ENCODE assay signal across 25 cellular contexts in genomic region chr5:134534726-134535110, GRCh38. TPM values are rescaled to one million over a fixed set of nuclear protein-coding genes. Genes with fewer than 3 reads are reported as not detected.
DNase-seq lines count a peak whose midpoint lies in the region; ATAC-seq and TF ChIP-seq lines count a peak whose summit lies in the region.
"Had no signal": no experiment of that assay in that cellular context is flagged by ENCODE, and none has a peak within 500 bp of the region (broad histone marks: within the 10 kb centered on the region; RNA-seq: fewer than 3 reads in every experiment).

No MANE protein-coding gene starts in this region.

- H3K36me3 Mint-ChIP-seq in GM23338 (ENCODE audit: low read depth) (peaks cover 38% of the 10 kb centered on the region), activated B cell treated with CpG ODN at 0.5 μM for 24 hours (ENCODE audit: low read depth) (peaks cover 68% of the 10 kb centered on the region)
- peaks cover 0 to 20% (median 16%) of the 10 kb centered on the region in 5 donors for H3K36me3 Mint-ChIP-seq in naive thymus-derived CD4-positive, alpha-beta T cell

- no peak overlapping the region for H2AFZ ChIP-seq in GM23338

- peaks cover 12% of the 10 kb centered on the region; the same call in 1 of the 2 replicates for H3F3A ChIP-seq in GM23338 (replicated peaks; ENCODE audit: low read depth)

- H3K36me3 ChIP-seq in GM23338 (ENCODE audit: insufficient read depth) = peaks cover 14% of the 10 kb centered on the region; the same call in 1 of the 2 replicates
- peaks cover 6 to 49% (median 12%) of the 10 kb centered on the region in 3 experiments for H3K36me3 ChIP-seq in naive thymus-derived CD4-positive, alpha-beta T cell (ENCODE audit: control insufficient read depth in 2 of 3, insufficient read depth in 3 of 3, low read length in 3 of 3)
- H3K36me3 ChIP-seq in esophagus muscularis mucosa = peaks cover 42 to 51% (median 44%) of the 10 kb centered on the region in 4 donors

- no peaks in the 10 kb centered on the region for H3K9me3 ChIP-seq in naive thymus-derived CD4-positive, alpha-beta T cell (ENCODE audit: control insufficient read depth in 2 of 3, low read length in 3 of 3)
- no peaks in the 10 kb centered on the region for H3K9me3 ChIP-seq in esophagus muscularis mucosa
- H3K9me3 ChIP-seq: gastrocnemius medialis, prostate gland had no signal

- POLR2A ChIA-PET in activated B cell treated with CpG ODN at 0.5 μM for 24 hours (lab: Charles Lee) = interaction anchor here (0.7 to 16.8 kb wide), 3 partner anchors 9 to 157 kb away, joined by 6 to 763 read pairs (median 18); partner anchors contain the start of gene JADE2
- POLR2A ChIA-PET in naive thymus-derived CD4-positive, alpha-beta T cell (lab: Charles Lee) = no interaction called here

- intact Hi-C loops in activated B cell treated with CpG ODN at 0.5 μM for 24 hours (cut with micrococcal nuclease) = no loop called here
- intact Hi-C loops in naive thymus-derived CD4-positive, alpha-beta T cell (cut with micrococcal nuclease) = loop anchor here in 1 of 2 donors (2.0 kb wide), 1 partner anchor 14 kb away; no protein-coding TSS in a partner anchor
- intact Hi-C loops in esophagus muscularis mucosa (cut with DNase I) = no loop called here

- H4K20me1 ChIP-seq in GM23338 (replicated peaks; ENCODE audit: insufficient read depth) = no peaks in the 10 kb centered on the region; the same call in 1 of the 2 replicates

- H3K79me2 ChIP-seq in GM23338 (replicated peaks; ENCODE audit: insufficient read depth) = peaks cover 79% of the 10 kb centered on the region

- no peak overlapping the region for H3K4me3 Mint-ChIP-seq in GM23338
- H3K4me3 Mint-ChIP-seq in activated B cell treated with CpG ODN at 0.5 μM for 24 hours = peak overlapping the region; percentile 3
- peak overlapping the region in 1 of 10 donors; percentile 91 for H3K4me3 Mint-ChIP-seq in naive thymus-derived CD4-positive, alpha-beta T cell
- H3K4me3 Mint-ChIP-seq: activated T-helper 1 cell treated with anti-CD3 and anti-CD28 coated beads, Interleukin-12 subunit alpha, Interleukin-12 subunit beta, Interleukin-2, Interleukin-4 antibody, amounts not matched to agents 30 ng/mL and 10 ng/mL and 1 ng/mL, durations not matched to agents 14 hours and 24 hours and 36 hours; neural crest cell had no signal

- no peak overlapping the region for H3K4me2 ChIP-seq in GM23338
- H3K4me2 ChIP-seq: smooth muscle cell had no signal

- 0 out of 2 replicates have a peak overlapping the region, but pooled peaks have one; percentile 50 for H3K27ac ChIP-seq in GM23338 (ENCODE audit: low read depth)
- H3K27ac ChIP-seq in naive thymus-derived CD4-positive, alpha-beta T cell (ENCODE audit: low read depth, low read length) = peak overlapping the region; percentile 15
- peak overlapping the region in 1 of 4 donors; percentile 8 for H3K27ac ChIP-seq in esophagus muscularis mucosa (replicated peaks in 1 of 4)
- H3K27ac ChIP-seq: prostate gland had no signal

- ATAC-seq in GM23338 = peak; percentile 29
- ATAC-seq in activated B cell treated with CpG ODN at 0.5 μM for 24 hours (ENCODE audit: low read depth) = no peak
- ATAC-seq in naive thymus-derived CD4-positive, alpha-beta T cell = no peak
- ATAC-seq: gastrocnemius medialis had no signal

- no peaks in the 10 kb centered on the region for H3K9me3 Mint-ChIP-seq in GM23338
- no peaks in the 10 kb centered on the region for H3K9me3 Mint-ChIP-seq in activated B cell treated with CpG ODN at 0.5 μM for 24 hours
- no peaks in the 10 kb centered on the region for H3K9me3 Mint-ChIP-seq in naive thymus-derived CD4-positive, alpha-beta T cell
- H3K9me3 Mint-ChIP-seq: activated T-helper 1 cell treated with anti-CD3 and anti-CD28 coated beads, Interleukin-12 subunit alpha, Interleukin-12 subunit beta, Interleukin-2, Interleukin-4 antibody, amounts not matched to agents 30 ng/mL and 10 ng/mL and 1 ng/mL, durations not matched to agents 14 hours and 24 hours and 36 hours; neural crest cell had no signal

- H3K4me1 Mint-ChIP-seq in GM23338 (peaks cover 66% of the 10 kb centered on the region), activated B cell treated with CpG ODN at 0.5 μM for 24 hours (peaks cover 89% of the 10 kb centered on the region)
- peaks cover 55 to 89% (median 83%) of the 10 kb centered on the region in 7 donors for H3K4me1 Mint-ChIP-seq in naive thymus-derived CD4-positive, alpha-beta T cell

- no peak for TF ChIP-seq EP300 in esophagus muscularis mucosa (IDR thresholded peaks at IDR 0.05)

- no peak for TF ChIP-seq POLR2A in esophagus muscularis mucosa (IDR thresholded peaks at IDR 0.05; ENCODE audit: low read depth)

- no peak overlapping the region for H3K4me3 ChIP-seq in GM23338
- H3K4me3 ChIP-seq in naive thymus-derived CD4-positive, alpha-beta T cell (ENCODE audit: low read length) = no peak overlapping the region
- no peak overlapping the region for H3K4me3 ChIP-seq in esophagus muscularis mucosa
- H3K4me3 ChIP-seq: dorsolateral prefrontal cortex, gastrocnemius medialis, prostate gland, smooth muscle cell had no signal

- CTCF ChIA-PET in activated B cell treated with CpG ODN at 0.5 μM for 24 hours (lab: Charles Lee) = no interaction called here
- CTCF ChIA-PET in naive thymus-derived CD4-positive, alpha-beta T cell (lab: Charles Lee) = interaction anchor here (1.1 to 1.2 kb wide), 2 partner anchors 11 to 43 kb away, joined by 3 to 4 read pairs; no protein-coding TSS in a partner anchor

- H3K4me1 ChIP-seq in GM23338 (ENCODE audit: insufficient read depth) (peaks cover 40% of the 10 kb centered on the region), esophagus muscularis mucosa (peaks cover 47 to 75% (median 65%) of the 10 kb centered on the region in 4 donors)
- H3K4me1 ChIP-seq in naive thymus-derived CD4-positive, alpha-beta T cell (ENCODE audit: control insufficient read depth in 2 of 2, insufficient read depth in 2 of 2, low read length in 2 of 2) = peaks cover 51 to 60% of the 10 kb centered on the region in 2 donors
- H3K4me1 ChIP-seq: prostate gland had no signal

- H3K27me3 Mint-ChIP-seq in GM23338 (ENCODE audit: insufficient read depth, low read depth, poor library complexity) = peaks cover 4% of the 10 kb centered on the region
- no peaks in the 10 kb centered on the region for H3K27me3 Mint-ChIP-seq in activated B cell treated with CpG ODN at 0.5 μM for 24 hours
- H3K27me3 Mint-ChIP-seq in naive thymus-derived CD4-positive, alpha-beta T cell = no peaks in the 10 kb centered on the region

- H3K27ac Mint-ChIP-seq in GM23338 (no peak overlapping the region; the same call in none of the 2 replicates), activated B cell treated with CpG ODN at 0.5 μM for 24 hours (peak overlapping the region; percentile 72)
- peak overlapping the region in 6 of 9 donors; percentile 12 to 80 (median 38) for H3K27ac Mint-ChIP-seq in naive thymus-derived CD4-positive, alpha-beta T cell
- H3K27ac Mint-ChIP-seq: activated T-helper 1 cell treated with anti-CD3 and anti-CD28 coated beads, Interleukin-12 subunit alpha, Interleukin-12 subunit beta, Interleukin-2, Interleukin-4 antibody, amounts not matched to agents 30 ng/mL and 10 ng/mL and 1 ng/mL, durations not matched to agents 14 hours and 24 hours and 36 hours had no signal

- WGBS in esophagus muscularis mucosa = 100% methylated on average over 3 of the region's 5 CpGs

- no peaks in the 10 kb centered on the region for H3K9me2 ChIP-seq in GM23338 (ENCODE audit: insufficient read depth)

- TF ChIP-seq CTCF in GM23338 (conservative IDR thresholded peaks at IDR 0.05; ENCODE audit: low read depth in 2 of 2) (no peak), activated B cell treated with CpG ODN at 0.5 μM for 24 hours (IDR thresholded peaks at IDR 0.05) (no peak), esophagus muscularis mucosa (IDR thresholded peaks at IDR 0.05) (no peak)

- no peaks in the 10 kb centered on the region for H3K27me3 ChIP-seq in GM23338 (ENCODE audit: insufficient read depth)
- H3K27me3 ChIP-seq in naive thymus-derived CD4-positive, alpha-beta T cell (ENCODE audit: control insufficient read depth in 2 of 2, insufficient read depth in 2 of 2, low read length in 2 of 2) = no peaks in the 10 kb centered on the region
- no peaks in the 10 kb centered on the region for H3K27me3 ChIP-seq in esophagus muscularis mucosa
- H3K27me3 ChIP-seq: dorsolateral prefrontal cortex, gastrocnemius medialis had no signal

- DNase-seq in NCI-H82 (lab: John Stamatoyannopoulos, UW) (peak; percentile 43), NCI-H82 treated with DMSO at 0.1 percent for 48 hours (lab: John Stamatoyannopoulos, UW; ENCODE audit: unreplicated experiment) (no peak), GM23338 (ENCODE audit: low spot score) (no peak), activated B cell treated with CpG ODN at 0.5 μM for 24 hours (no peak), GOT3 (lab: John Stamatoyannopoulos, UW) (no peak), esophagus muscularis mucosa (ENCODE audit: extremely low spot score) (no peak), retina (no peak)
- no peak for DNase-seq in naive thymus-derived CD4-positive, alpha-beta T cell
- DNase-seq: amniotic stem cell; caudate nucleus; DMS79 treated with DMSO at 0.1 percent for 48 hours; dorsolateral prefrontal cortex; gastrocnemius medialis; KBM-7; kidney glomerular epithelial cell; mesenchymal stem cell; MV-4-11; NCI-H2029 treated with DMSO at 0.1 percent for 48 hours; SIG-M5; stimulated activated CD4-positive, alpha-beta T cell treated with anti-CD3 and anti-CD28 coated beads, Interleukin-4, amount 100 ng/mL, for 24 hours; T-helper 1 cell had no signal

TF ChIP-seq in GM23338, 12 proteins besides CTCF, POLR2A, EP300 and RAD21 (continues in another document):
- no peak for TF ChIP-seq ZNF331 (CRISPR knock-in tag; IDR thresholded peaks at IDR 0.05; ENCODE audit: low read depth)

RNA-seq across cellular contexts. Expression of gene JADE2, which starts 9.2 kb away (rescaled TPM):
- 31.9 and 40.8 TPM in 2 replicates for total RNA-seq in GM23338 (2014; rRNA removed; shearing (Covaris generic))
- polyA plus RNA-seq in GM23338 (2016; fragmentation: Nextera tagmentation; extraction: Ambion mirVana) = 15.9 and 16.2 TPM in 2 replicates
- total RNA-seq in activated B cell treated with CpG ODN at 0.5 μM for 24 hours = 218 and 225 TPM in 2 replicates
- total RNA-seq in naive thymus-derived CD4-positive, alpha-beta T cell = 100 to 1,000 TPM in 4 of 5 experiments, 10 to 100 TPM in 1; 99.0 to 271 (median 153) TPM
- polyA plus RNA-seq in naive thymus-derived CD4-positive, alpha-beta T cell = 10 to 100 TPM; 29.8 to 55.7 TPM
- 10 to 100 TPM; 55.5 to 95.5 (median 77.1) TPM for total RNA-seq in esophagus muscularis mucosa
